In the genomic region with DNA sequence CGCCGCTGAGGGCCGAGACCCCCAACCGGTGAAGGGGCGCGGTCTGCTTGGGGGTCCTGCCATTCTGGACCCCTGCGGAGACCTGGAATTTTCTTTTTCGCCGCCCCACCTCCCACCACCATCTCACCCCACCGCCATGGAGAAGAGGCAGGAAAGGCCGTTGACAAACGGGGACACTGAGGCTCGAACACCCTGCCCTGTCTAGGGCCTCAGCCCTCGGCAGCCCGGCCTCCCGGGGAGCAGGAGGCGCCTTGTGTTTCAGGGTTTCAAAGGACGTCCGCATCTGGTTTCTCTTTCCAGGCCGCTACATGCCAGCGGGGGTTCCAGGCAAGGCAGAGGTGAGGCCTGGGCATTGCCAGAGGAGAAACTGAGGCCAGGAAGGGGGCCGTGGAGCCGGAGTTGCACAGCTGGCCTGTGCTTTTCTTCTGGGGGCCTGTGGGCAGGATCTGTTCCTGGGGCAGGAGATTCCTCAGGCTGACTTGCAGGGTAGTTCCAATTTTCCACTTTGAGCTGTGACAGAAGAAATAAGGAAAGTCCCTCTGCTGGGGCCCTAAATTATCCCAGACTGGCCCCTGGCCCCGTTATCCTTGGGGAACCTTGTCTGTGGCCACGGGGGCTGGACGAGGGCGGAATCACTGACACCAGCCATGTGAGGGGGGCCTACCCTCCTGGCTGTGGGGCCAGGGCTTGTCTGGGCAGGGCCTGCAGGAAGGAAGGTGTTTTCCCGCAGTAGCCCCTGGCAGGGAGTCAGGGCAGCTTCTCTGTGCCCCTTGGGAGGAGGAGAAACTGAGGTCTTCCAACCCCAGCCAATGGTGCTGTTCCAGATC, we compare ENCODE assay signal across 7 cellular contexts. TPM values are rescaled to one million over a fixed set of nuclear protein-coding genes. Genes with fewer than 3 reads are reported as not detected.
DNase-seq lines count a peak whose midpoint lies in the region; ATAC-seq and TF ChIP-seq lines count a peak whose summit lies in the region.

No MANE protein-coding gene starts in this region.

- no peak overlapping the region for H3K27ac ChIP-seq in neural cell (ENCODE audit: low read length)

- TF ChIP-seq POLR2A in erythroblast (IDR thresholded peaks at IDR 0.05; ENCODE audit: low read length), result no peak

- H3F3A ChIP-seq in neural cell (ENCODE audit: insufficient read depth, low read length, poor library complexity, severe bottlenecking), result no peaks in the 10 kb centered on the region

- TF ChIP-seq CTCF in neural cell (IDR thresholded peaks at IDR 0.05; ENCODE audit: poor library complexity, severe bottlenecking), result no peak

- no peaks in the 10 kb centered on the region for H3K9me3 ChIP-seq in neural cell (ENCODE audit: low read length)

- H3K27me3 ChIP-seq in neural cell (ENCODE audit: insufficient read depth, low read depth, low read length), result no peaks in the 10 kb centered on the region

- H3K4me3 ChIP-seq in neural cell (ENCODE audit: low read length), result peak overlapping the region; percentile 92

- H3K4me2 ChIP-seq in neural cell (ENCODE audit: low read length), result no peak overlapping the region

- TF ChIP-seq RAD21 in neural cell (conservative IDR thresholded peaks at IDR 0.05), result no peak

- no peak overlapping the region for H2AFZ ChIP-seq in neural cell (ENCODE audit: low read depth, low read length)

- no peaks in the 10 kb centered on the region for H3K79me2 ChIP-seq in neural cell (replicated peaks; ENCODE audit: insufficient read depth, low read length)

- no peaks in the 10 kb centered on the region for H3K36me3 ChIP-seq in neural cell (ENCODE audit: insufficient read depth, low read length)

- ATAC-seq in GM19395 (IDR thresholded peaks at IDR 0.05; ENCODE audit: unreplicated experiment), result peak; percentile 2
- ATAC-seq in activated CD4-positive, CD25-positive, alpha-beta regulatory T cell treated with anti-CD3 and anti-CD28 coated beads, Interleukin-2, amount 50 U/mL, for 24 hours, result no peak
- no peak for ATAC-seq in GM21515 (IDR thresholded peaks at IDR 0.05; ENCODE audit: unreplicated experiment)

- no peaks in the 10 kb centered on the region for H3K9me2 ChIP-seq in neural cell (ENCODE audit: insufficient read depth, low read length)

- peak; percentile 58 for DNase-seq in RPMI8226
- DNase-seq in erythroblast (lab: John Stamatoyannopoulos, UW), result peak; percentile 73 to 78
- DNase-seq in NCI-H748 treated with DMSO at 0.1 percent for 48 hours (lab: John Stamatoyannopoulos, UW), result no peak

- TF ChIP-seq EP300 in neural cell (conservative IDR thresholded peaks at IDR 0.05; ENCODE audit: poor library complexity, severe bottlenecking), result no peak

- no peaks in the 10 kb centered on the region for H4K20me1 ChIP-seq in neural cell (ENCODE audit: insufficient read depth)

- H3K9ac ChIP-seq in neural cell (ENCODE audit: low read length), result no peak overlapping the region

TF ChIP-seq in neural cell, 6 proteins besides CTCF, POLR2A, EP300 and RAD21:
- TF ChIP-seq TAF1 (IDR thresholded peaks at IDR 0.05; ENCODE audit: low read depth) (no peak), MXI1 (conservative IDR thresholded peaks at IDR 0.05; ENCODE audit: poor library complexity, severe bottlenecking) (no peak), POLR2AphosphoS5 (IDR thresholded peaks at IDR 0.05) (no peak), SMC3 (conservative IDR thresholded peaks at IDR 0.05; ENCODE audit: poor library complexity) (no peak), EZH2 (IDR thresholded peaks at IDR 0.05; ENCODE audit: borderline replicate concordance, insufficient read depth, low read length, poor library complexity, severe bottlenecking) (no peak)
- TF ChIP-seq, protein P1, sequence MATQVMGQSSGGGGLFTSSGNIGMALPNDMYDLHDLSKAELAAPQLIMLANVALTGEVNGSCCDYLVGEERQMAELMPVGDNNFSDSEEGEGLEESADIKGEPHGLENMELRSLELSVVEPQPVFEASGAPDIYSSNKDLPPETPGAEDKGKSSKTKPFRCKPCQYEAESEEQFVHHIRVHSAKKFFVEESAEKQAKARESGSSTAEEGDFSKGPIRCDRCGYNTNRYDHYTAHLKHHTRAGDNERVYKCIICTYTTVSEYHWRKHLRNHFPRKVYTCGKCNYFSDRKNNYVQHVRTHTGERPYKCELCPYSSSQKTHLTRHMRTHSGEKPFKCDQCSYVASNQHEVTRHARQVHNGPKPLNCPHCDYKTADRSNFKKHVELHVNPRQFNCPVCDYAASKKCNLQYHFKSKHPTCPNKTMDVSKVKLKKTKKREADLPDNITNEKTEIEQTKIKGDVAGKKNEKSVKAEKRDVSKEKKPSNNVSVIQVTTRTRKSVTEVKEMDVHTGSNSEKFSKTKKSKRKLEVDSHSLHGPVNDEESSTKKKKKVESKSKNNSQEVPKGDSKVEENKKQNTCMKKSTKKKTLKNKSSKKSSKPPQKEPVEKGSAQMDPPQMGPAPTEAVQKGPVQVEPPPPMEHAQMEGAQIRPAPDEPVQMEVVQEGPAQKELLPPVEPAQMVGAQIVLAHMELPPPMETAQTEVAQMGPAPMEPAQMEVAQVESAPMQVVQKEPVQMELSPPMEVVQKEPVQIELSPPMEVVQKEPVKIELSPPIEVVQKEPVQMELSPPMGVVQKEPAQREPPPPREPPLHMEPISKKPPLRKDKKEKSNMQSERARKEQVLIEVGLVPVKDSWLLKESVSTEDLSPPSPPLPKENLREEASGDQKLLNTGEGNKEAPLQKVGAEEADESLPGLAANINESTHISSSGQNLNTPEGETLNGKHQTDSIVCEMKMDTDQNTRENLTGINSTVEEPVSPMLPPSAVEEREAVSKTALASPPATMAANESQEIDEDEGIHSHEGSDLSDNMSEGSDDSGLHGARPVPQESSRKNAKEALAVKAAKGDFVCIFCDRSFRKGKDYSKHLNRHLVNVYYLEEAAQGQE (IDR thresholded peaks at IDR 0.05; ENCODE audit: borderline replicate concordance), result no peak

RNA-seq across cellular contexts. Expression of gene MICALL2, which starts 0.9 kb away (rescaled TPM):
- 12.8 and 20.1 TPM in 2 replicates for polyA plus RNA-seq in neural cell
- polyA minus RNA-seq in neural cell, result 5.6 and 6.9 TPM in 2 replicates

RNA-seq across cellular contexts. Expression of gene INTS1, which starts 44.0 kb away (rescaled TPM):
- 21.1 and 26.3 TPM in 2 replicates for polyA plus RNA-seq in neural cell
- polyA minus RNA-seq in neural cell, result 49.0 and 63.8 TPM in 2 replicates
